Comparison of ENCODE assay signal across 9 cellular contexts in genomic region chr20:24917797-24918578, GRCh38. TPM values are rescaled to one million over a fixed set of nuclear protein-coding genes. Genes with fewer than 3 reads are reported as not detected.
DNase-seq lines count a peak whose midpoint lies in the region; ATAC-seq and TF ChIP-seq lines count a peak whose summit lies in the region.
"Had no signal": no experiment of that assay in that cellular context is flagged by ENCODE, and none has a peak within 500 bp of the region (broad histone marks: within the 10 kb centered on the region; RNA-seq: fewer than 3 reads in every experiment).

No MANE protein-coding gene starts in this region.

- no peaks in the 10 kb centered on the region for H3K36me3 ChIP-seq in thoracic aorta

- H3K27ac ChIP-seq in thoracic aorta: no peak overlapping the region
- H3K27ac ChIP-seq: epithelial cell of prostate had no signal

- peaks cover 5% of the 10 kb centered on the region for H3K27me3 Mint-ChIP-seq in activated T-cell treated with anti-CD3 and anti-CD28 coated beads, Interleukin-2, amount 50 U/mL, for 72 hours (ENCODE audit: low read depth)
- peaks cover 3% of the 10 kb centered on the region for H3K27me3 Mint-ChIP-seq in neural crest cell (ENCODE audit: low read depth)

- H3K27ac Mint-ChIP-seq in activated T-cell treated with anti-CD3 and anti-CD28 coated beads, Interleukin-2, amount 50 U/mL, for 72 hours: no peak overlapping the region
- H3K27ac Mint-ChIP-seq in neural crest cell (ENCODE audit: unreplicated experiment): no peak overlapping the region

- TF ChIP-seq CTCF in neural crest cell (conservative IDR thresholded peaks at IDR 0.05) (peak; percentile 94), thoracic aorta (IDR thresholded peaks at IDR 0.05) (peak; percentile 82)

- H3K27me3 ChIP-seq in thoracic aorta (replicated peaks; ENCODE audit: insufficient read depth): no peaks in the 10 kb centered on the region

- peak; percentile 75 to 83 for ATAC-seq in activated T-cell treated with anti-CD3 and anti-CD28 coated beads, Interleukin-2, amount 50 U/mL, for 72 hours (replicated peaks in 1 of 2)
- ATAC-seq in thoracic aorta (ENCODE audit: insufficient number of reproducible peaks, low FRiP score, low read depth): no peak

- peak overlapping the region; percentile 28 to 49 for H3K4me3 Mint-ChIP-seq in activated T-cell treated with anti-CD3 and anti-CD28 coated beads, Interleukin-2, amount 50 U/mL, for 72 hours
- H3K4me3 Mint-ChIP-seq in neural crest cell: no peak overlapping the region

- H3K4me3 ChIP-seq in thoracic aorta: peak overlapping the region; percentile 57

- no peaks in the 10 kb centered on the region for H3K9me3 ChIP-seq in thoracic aorta

- H3K9me3 Mint-ChIP-seq in activated T-cell treated with anti-CD3 and anti-CD28 coated beads, Interleukin-2, amount 50 U/mL, for 72 hours: no peaks in the 10 kb centered on the region
- peaks cover 3% of the 10 kb centered on the region for H3K9me3 Mint-ChIP-seq in neural crest cell

- H3K4me1 Mint-ChIP-seq in activated T-cell treated with anti-CD3 and anti-CD28 coated beads, Interleukin-2, amount 50 U/mL, for 72 hours (ENCODE audit: low read depth): peaks cover 15% of the 10 kb centered on the region
- H3K4me1 Mint-ChIP-seq in neural crest cell: peaks cover 17% of the 10 kb centered on the region

- peaks cover 3% of the 10 kb centered on the region in 2 donors for H3K36me3 Mint-ChIP-seq in activated T-cell treated with anti-CD3 and anti-CD28 coated beads, Interleukin-2, amount 50 U/mL, for 72 hours (ENCODE audit: insufficient read depth in 2 of 2)
- H3K36me3 Mint-ChIP-seq in neural crest cell (ENCODE audit: low read depth): peaks cover 5% of the 10 kb centered on the region

- H3K4me1 ChIP-seq in thoracic aorta (ENCODE audit: control insufficient read depth in 1 of 2, low read depth in 2 of 2): peaks cover 0 to 10% of the 10 kb centered on the region in 2 donors

- DNase-seq in NCI-H1436 (lab: John Stamatoyannopoulos, UW) (peak; percentile 38), NCI-H1436 treated with DMSO at 0.1 percent for 48 hours (lab: John Stamatoyannopoulos, UW) (no peak), HK-2 (ENCODE audit: unreplicated experiment) (peak; percentile 64), NOMO-1 treated with dmso at 0.1 percent for 144 hours (lab: John Stamatoyannopoulos, UW; ENCODE audit: unreplicated experiment) (peak; percentile 18), fibroblast of the conjunctiva (ENCODE audit: low read depth) (peak; percentile 27), neural crest cell (ENCODE audit: low read depth, low spot score) (peak; percentile 72), thoracic aorta (ENCODE audit: low spot score) (no peak)
- DNase-seq in activated T-cell treated with anti-CD3 and anti-CD28 coated beads, Interleukin-2, amount 50 U/mL, for 72 hours: peak; percentile 44 to 59

RNA-seq across cellular contexts. Expression of gene CST7, which starts 31.1 kb away (rescaled TPM):
- 100 to 1,000 TPM; 136 to 174 TPM for total RNA-seq in activated T-cell treated with anti-CD3 and anti-CD28 coated beads, Interleukin-2, amount 50 U/mL, for 72 hours
- total RNA-seq in neural crest cell: not detected in 2 replicates
- total RNA-seq in thoracic aorta: 10 to 100 TPM in 1 of 2 donors, 1 to 10 TPM in 1; 5.4 to 10.9 TPM

Comparison
In these comparisons a context has a peak if more than half of its experiments do, and no peak if none do; other contexts are left out.
1. DNase-seq: peak in NCI-H1436 (single experiment), HK-2 (single experiment), NOMO-1 treated with dmso at 0.1 percent for 144 hours (single experiment), activated T-cell treated with anti-CD3 and anti-CD28 coated beads, Interleukin-2, amount 50 U/mL, for 72 hours (2 of 2), fibroblast of the conjunctiva (single experiment) and neural crest cell (single experiment); none in NCI-H1436 treated with DMSO at 0.1 percent for 48 hours (single experiment) and thoracic aorta (single experiment).
2. RNA of gene CST7, which starts 31.1 kb away (total RNA-seq): 136 to 174 TPM in activated T-cell treated with anti-CD3 and anti-CD28 coated beads, Interleukin-2, amount 50 U/mL, for 72 hours; 5.4 to 10.9 TPM in thoracic aorta and not detected in neural crest cell; every median in the first group is over 10 times any median in the second.